ENCODE assay signal across 17 cellular contexts in genomic region chr22:37557321-37558001, GRCh38. TPM values are rescaled to one million over a fixed set of nuclear protein-coding genes. Genes with fewer than 3 reads are reported as not detected.
DNase-seq lines count a peak whose midpoint lies in the region; ATAC-seq and TF ChIP-seq lines count a peak whose summit lies in the region.
"Had no signal": no experiment of that assay in that cellular context is flagged by ENCODE, and none has a peak within 500 bp of the region (broad histone marks: within the 10 kb centered on the region; RNA-seq: fewer than 3 reads in every experiment).

No MANE protein-coding gene starts in this region.

- H3K27ac ChIP-seq in left lung, result peak overlapping the region; percentile 19 to 33
- no peak overlapping the region for H3K27ac ChIP-seq in osteoblast (ENCODE audit: low read depth, low read length)
- H3K27ac ChIP-seq in MM.1S (ENCODE audit: low read length), result no peak overlapping the region

- H3K79me2 ChIP-seq in osteoblast (ENCODE audit: insufficient read depth, low read length) (peaks cover 20% of the 10 kb centered on the region), MM.1S (ENCODE audit: low read length) (no peaks in the 10 kb centered on the region)

- no peaks in the 10 kb centered on the region for H3K36me3 ChIP-seq in left lung
- peaks cover 5% of the 10 kb centered on the region for H3K36me3 ChIP-seq in osteoblast (ENCODE audit: insufficient read depth, low read length)
- no peaks in the 10 kb centered on the region for H3K36me3 ChIP-seq in MM.1S (replicated peaks; ENCODE audit: insufficient read depth, low read length)

- H3K27me3 ChIP-seq in left lung, result peaks cover 0 to 63% of the 10 kb centered on the region in 2 donors
- H3K27me3 ChIP-seq in osteoblast (ENCODE audit: insufficient read depth, low read length), result no peaks in the 10 kb centered on the region
- H3K27me3 ChIP-seq in MM.1S (replicated peaks; ENCODE audit: insufficient read depth, low read length), result peaks cover 77% of the 10 kb centered on the region

- H3K4me2 ChIP-seq in osteoblast (ENCODE audit: insufficient read depth, low read length), result no peak overlapping the region
- H3K4me2 ChIP-seq in MM.1S (ENCODE audit: low read depth, low read length), result no peak overlapping the region

- H3K9me2 ChIP-seq in MM.1S (replicated peaks; ENCODE audit: insufficient read depth, low read length), result no peaks in the 10 kb centered on the region

- no peak for TF ChIP-seq CTCF in left lung (IDR thresholded peaks at IDR 0.05)
- TF ChIP-seq CTCF in osteoblast (IDR thresholded peaks at IDR 0.05; ENCODE audit: extremely low read depth, low read depth, low read length), result no peak
- no peak for TF ChIP-seq CTCF in MM.1S (IDR thresholded peaks at IDR 0.05; ENCODE audit: low read length)

- intact Hi-C loops in left lung (cut with DNase I), result no loop called here

- no peaks in the 10 kb centered on the region for H3K9me3 ChIP-seq in left lung
- no peaks in the 10 kb centered on the region for H3K9me3 ChIP-seq in osteoblast (ENCODE audit: low read depth, low read length)
- H3K9me3 ChIP-seq in MM.1S (replicated peaks; ENCODE audit: insufficient read depth, low read length), result no peaks in the 10 kb centered on the region

- no peaks in the 10 kb centered on the region for H3F3A ChIP-seq in MM.1S (ENCODE audit: insufficient read depth, low read length)

- ATAC-seq in left lung (peak; percentile 17), HG03045 (IDR thresholded peaks at IDR 0.05; ENCODE audit: unreplicated experiment) (no peak)
- ATAC-seq: activated T-helper 17 cell treated with anti-CD3 and anti-CD28 coated beads, Interleukin-2, amount 50 U/mL, for 72 hours had no signal

- H3K9ac ChIP-seq in MM.1S (ENCODE audit: low read length), result no peak overlapping the region

- H3K4me1 ChIP-seq in left lung (peaks cover 12 to 51% of the 10 kb centered on the region in 2 donors), osteoblast (ENCODE audit: insufficient read depth, low read length) (peaks cover 23% of the 10 kb centered on the region), MM.1S (ENCODE audit: low read length) (peaks cover 9% of the 10 kb centered on the region)

- peaks cover 15% of the 10 kb centered on the region for H4K20me1 ChIP-seq in osteoblast (ENCODE audit: insufficient read depth, low read length)
- no peaks in the 10 kb centered on the region for H4K20me1 ChIP-seq in MM.1S (ENCODE audit: insufficient read depth, low read length)

- H3K4me3 ChIP-seq in left lung (no peak overlapping the region), osteoblast (ENCODE audit: insufficient read depth, low read length) (no peak overlapping the region), MM.1S (ENCODE audit: low read length) (no peak overlapping the region)

- peak; percentile 72 for DNase-seq in Caki2 (ENCODE audit: low read depth)
- DNase-seq in dermis blood vessel endothelial cell, result peak; percentile 77
- no peak for DNase-seq in left lung
- peak; percentile 71 for DNase-seq in osteoblast (ENCODE audit: insufficient read length, low spot score, missing footprints)
- DNase-seq in MM.1S, result no peak
- DNase-seq in cerebellar cortex (ENCODE audit: low spot score), result no peak
- DNase-seq in germinal center (ENCODE audit: low spot score), result no peak
- DNase-seq: activated CD4-positive, CD25-positive, alpha-beta regulatory T cell; CD8-positive, alpha-beta memory T cell; foreskin melanocyte; NCI-H146; NCI-H2227 treated with DMSO at 0.1 percent for 48 hours; NK-92 treated with Interleukin-12 subunit alpha and Interleukin-12 subunit beta, amount 100 ng/mL, for 24 hours; SHP77; T-helper 2 cell had no signal

- in situ Hi-C loops in Caki2 (cut with HindIII; ENCODE audit: low pct_unique_long_range_greater_than_20kb, low sequenced_read_pairs), result no loop called here

- H2AFZ ChIP-seq in osteoblast (ENCODE audit: low read length) (no peak overlapping the region), MM.1S (ENCODE audit: low read length) (no peak overlapping the region)

RNA-seq across cellular contexts. Expression of gene CDC42EP1, which starts 2.8 kb away (rescaled TPM):
- 8.9 and 9.1 TPM in 2 replicates for total RNA-seq in Caki2 (2014; rRNA removed; shearing (Covaris generic); ENCODE audit: low replicate concordance)
- total RNA-seq in dermis blood vessel endothelial cell (22.6 and 25.8 TPM in 2 replicates), left lung (10 to 100 TPM; 74.0 to 84.3 TPM), osteoblast (28.6 and 35.5 TPM in 2 replicates)

RNA-seq across cellular contexts. Expression of gene LGALS2, which starts 22.4 kb away (rescaled TPM):
- not detected in 2 replicates for total RNA-seq in Caki2 (2014; rRNA removed; shearing (Covaris generic); ENCODE audit: low replicate concordance)
- total RNA-seq in dermis blood vessel endothelial cell (not detected in 2 replicates), left lung (under 1 TPM in 1 of 2 donors, not detected in 1; 0.61 TPM), osteoblast (not detected in 2 replicates)
- total RNA-seq: activated T-helper 17 cell treated with anti-CD3 and anti-CD28 coated beads, Interleukin-2, amount 50 U/mL, for 72 hours; CD8-positive, alpha-beta memory T cell had no signal

RNA-seq across cellular contexts. Expression of gene CARD10, which starts 38.2 kb away (rescaled TPM):
- total RNA-seq in Caki2 (2014; rRNA removed; shearing (Covaris generic); ENCODE audit: low replicate concordance), result 47.3 and 58.6 TPM in 2 replicates
- 55.8 and 61.6 TPM in 2 replicates for total RNA-seq in dermis blood vessel endothelial cell
- total RNA-seq in left lung, result 10 to 100 TPM; 10.3 to 13.6 TPM
- 11.9 and 12.7 TPM in 2 replicates for total RNA-seq in osteoblast

RNA-seq across cellular contexts. Expression of gene GGA1, which starts 51.2 kb away (rescaled TPM):
- 43.4 and 52.0 TPM in 2 replicates for total RNA-seq in Caki2 (2014; rRNA removed; shearing (Covaris generic); ENCODE audit: low replicate concordance)
- total RNA-seq in dermis blood vessel endothelial cell (48.3 and 55.3 TPM in 2 replicates), left lung (10 to 100 TPM; 53.0 to 64.3 TPM), osteoblast (36.2 and 38.6 TPM in 2 replicates)

Comparison
In these comparisons a context has a peak if more than half of its experiments do, and no peak if none do; other contexts are left out.
1. DNase-seq: peak in Caki2 (single experiment), dermis blood vessel endothelial cell (single experiment) and osteoblast (single experiment); none in left lung (0 of 2), MM.1S (single experiment), cerebellar cortex (single experiment) and germinal center (single experiment).
2. H3K27ac ChIP-seq: peak in left lung (2 of 2); none in osteoblast (single experiment) and MM.1S (single experiment).